ENCODE assay signal across 12 cellular contexts in genomic region chr15:38894260-38894948, GRCh38.
DNase-seq lines count a peak whose midpoint lies in the region; ATAC-seq and TF ChIP-seq lines count a peak whose summit lies in the region.
"Had no signal": no experiment of that assay in that cellular context is flagged by ENCODE, and none has a peak within 500 bp of the region (broad histone marks: within the 10 kb centered on the region; RNA-seq: fewer than 3 reads in every experiment).

No MANE protein-coding gene starts in this region.

- DNase-seq in HT1080 (ENCODE audit: low read depth) (peak; percentile 93), cardiac fibroblast (ENCODE audit: low read depth in 2 of 2) (peak; percentile 80 to 89), lower lobe of right lung (no peak), NCI-H526 treated with DMSO at 0.1 percent for 48 hours (lab: John Stamatoyannopoulos, UW) (no peak)
- DNase-seq: activated naive CD4-positive, alpha-beta T cell; NCI-H1048; NK-92 treated with Interleukin-12 subunit alpha and Interleukin-12 subunit beta, amount 100 ng/mL, for 24 hours had no signal

- peak; percentile 46 to 62 for ATAC-seq in lower lobe of right lung
- ATAC-seq in GM21526 (IDR thresholded peaks at IDR 0.05; ENCODE audit: low FRiP score, unreplicated experiment): no peak
- no peak for ATAC-seq in GM21360 (IDR thresholded peaks at IDR 0.05; ENCODE audit: unreplicated experiment)
- no peak for ATAC-seq in HG03378 (IDR thresholded peaks at IDR 0.05; ENCODE audit: unreplicated experiment)

- H3K36me3 ChIP-seq in ACC112 (ENCODE audit: insufficient read depth, low read length) (no peaks in the 10 kb centered on the region), lower lobe of right lung (no peaks in the 10 kb centered on the region)
- H3K36me3 ChIP-seq: BLaER1 had no signal

- H3K4me1 ChIP-seq in ACC112 (ENCODE audit: control insufficient read depth, insufficient read depth, low read length, unreplicated experiment): peaks cover 53% of the 10 kb centered on the region
- peaks cover 18% of the 10 kb centered on the region for H3K4me1 ChIP-seq in lower lobe of right lung
- H3K4me1 ChIP-seq: BLaER1 had no signal

- no peaks in the 10 kb centered on the region for H3K79me2 ChIP-seq in ACC112 (ENCODE audit: control insufficient read depth, insufficient read depth, low read length, unreplicated experiment)

- H3K27me3 ChIP-seq in ACC112 (ENCODE audit: insufficient read depth, low read length) (no peaks in the 10 kb centered on the region), lower lobe of right lung (ENCODE audit: low read depth) (no peaks in the 10 kb centered on the region)
- H3K27me3 ChIP-seq: BLaER1 had no signal

- H3K27ac ChIP-seq in ACC112 (ENCODE audit: low read depth, low read length): peak overlapping the region; percentile 97
- no peak overlapping the region for H3K27ac ChIP-seq in lower lobe of right lung
- H3K27ac ChIP-seq: BLaER1 had no signal

- TF ChIP-seq CTCF in cardiac fibroblast (IDR thresholded peaks at IDR 0.05; ENCODE audit: low read depth, low read length) (no peak), lower lobe of right lung (IDR thresholded peaks at IDR 0.05) (no peak)

- H2AFZ ChIP-seq in ACC112 (ENCODE audit: low read length, unreplicated experiment): peak overlapping the region; percentile 2

- H3K9me3 ChIP-seq in lower lobe of right lung: no peaks in the 10 kb centered on the region
- H3K9me3 ChIP-seq: BLaER1 had no signal

- intact Hi-C loops in lower lobe of right lung (cut with DNase I): no loop called here

- H3K4me3 ChIP-seq in ACC112 (ENCODE audit: low read depth, low read length) (peak overlapping the region; percentile 54; the same call in 1 of the 2 replicates), cardiac fibroblast (replicated peaks in 1 of 2; ENCODE audit: low read depth in 2 of 2, low read length in 2 of 2) (no peak overlapping the region), lower lobe of right lung (no peak overlapping the region)
- H3K4me3 ChIP-seq: BLaER1 had no signal

Comparison
In these comparisons a context has a peak if more than half of its experiments do, and no peak if none do; other contexts are left out.
1. DNase-seq: peak in HT1080 (single experiment) and cardiac fibroblast (2 of 2); none in lower lobe of right lung (single experiment) and NCI-H526 treated with DMSO at 0.1 percent for 48 hours (single experiment).
2. ATAC-seq: peak in lower lobe of right lung (2 of 2); none in GM21526 (single experiment), GM21360 (single experiment) and HG03378 (single experiment).